Comparison of ENCODE assay signal across 17 cellular contexts in genomic region chr3:184798120-184798519, GRCh38. TPM values are rescaled to one million over a fixed set of nuclear protein-coding genes. Genes with fewer than 3 reads are reported as not detected.
DNase-seq lines count a peak whose midpoint lies in the region; FAIRE-seq and TF ChIP-seq lines count a peak whose summit lies in the region.
"Had no signal": no experiment of that assay in that cellular context is flagged by ENCODE, and none has a peak within 500 bp of the region (broad histone marks: within the 10 kb centered on the region; RNA-seq: fewer than 3 reads in every experiment).

No MANE protein-coding gene starts in this region.

- H3K9me3 ChIP-seq in HEK293 (ENCODE audit: control insufficient read depth, insufficient read depth, low read depth, low read length), result no peaks in the 10 kb centered on the region
- H3K9me3 ChIP-seq in suprapubic skin, result no peaks in the 10 kb centered on the region

- CTCF ChIA-PET in HEK293 (lab: Yijun Ruan, JAX), result interaction anchor here (0.7 kb wide), 1 partner anchor 696 kb away, joined by 3 read pairs; no protein-coding TSS in a partner anchor

- H3K9me3 Mint-ChIP-seq in mesothelial cell of epicardium, result peaks cover 6% of the 10 kb centered on the region
- H3K9me3 Mint-ChIP-seq: CD4-positive, alpha-beta memory T cell; GM23338 had no signal

- H3K4me1 Mint-ChIP-seq in mesothelial cell of epicardium, result peaks cover 35% of the 10 kb centered on the region

- H3K4me3 ChIP-seq in HEK293 (ENCODE audit: low read depth, low read length) (no peak overlapping the region), suprapubic skin (no peak overlapping the region)
- H3K4me3 ChIP-seq: GM23338, HAP-1 had no signal

- H3K27me3 ChIP-seq in suprapubic skin, result peaks cover 10% of the 10 kb centered on the region

- no peak overlapping the region for H3K27ac ChIP-seq in HEK293 (ENCODE audit: extremely low read depth, low read depth, low read length)
- H3K27ac ChIP-seq in suprapubic skin, result no peak overlapping the region

- peak; percentile 40 for FAIRE-seq in urothelium cell line (lab: Jason Lieb, UNC)
- FAIRE-seq: D721Med, G401.6, GM12892, H54 had no signal

- TF ChIP-seq POLR2A in suprapubic skin (IDR thresholded peaks at IDR 0.05), result no peak

- no peaks in the 10 kb centered on the region for H3K36me3 ChIP-seq in HEK293 (ENCODE audit: control insufficient read depth in 2 of 2, insufficient read depth in 1 of 2, low read length in 2 of 2)
- no peaks in the 10 kb centered on the region for H3K36me3 ChIP-seq in suprapubic skin
- H3K36me3 ChIP-seq: HAP-1 had no signal

- H3K27ac Mint-ChIP-seq in mesothelial cell of epicardium, result peak overlapping the region; percentile 11
- H3K27ac Mint-ChIP-seq: CD4-positive, alpha-beta memory T cell; GM23338 had no signal

- H3K4me1 ChIP-seq in HEK293 (ENCODE audit: control insufficient read depth, insufficient read depth, low read length), result no peaks in the 10 kb centered on the region
- H3K4me1 ChIP-seq in suprapubic skin, result no peaks in the 10 kb centered on the region
- H3K4me1 ChIP-seq: HAP-1 had no signal

- H3K4me3 Mint-ChIP-seq in mesothelial cell of epicardium, result no peak overlapping the region
- H3K4me3 Mint-ChIP-seq: CD4-positive, alpha-beta memory T cell; GM23338 had no signal

- DNase-seq in D341Med (ENCODE audit: low spot score), result peak; percentile 4
- no peak for DNase-seq in mesothelial cell of epicardium (ENCODE audit: low spot score in 2 of 2, unreplicated experiment in 2 of 2)
- DNase-seq in urothelium cell line (ENCODE audit: low spot score), result no peak
- DNase-seq in T-helper 1 cell, result no peak
- no peak for DNase-seq in suprapubic skin (ENCODE audit: low spot score in 2 of 2)
- DNase-seq: C1 segment of cervical spinal cord; CD4-positive, alpha-beta memory T cell; COR-L47; DMS153; DND-41 had no signal

- 83% methylated on average over 3 of the region's 3 CpGs for WGBS in suprapubic skin

- no peak for TF ChIP-seq EP300 in suprapubic skin (IDR thresholded peaks at IDR 0.05)

- TF ChIP-seq CTCF in HEK293 (tag by site-specific recombination; IDR thresholded peaks at IDR 0.05), result no peak
- TF ChIP-seq CTCF in mesothelial cell of epicardium (IDR thresholded peaks at IDR 0.05; ENCODE audit: unreplicated experiment), result no peak
- no peak for TF ChIP-seq CTCF in suprapubic skin (IDR thresholded peaks at IDR 0.05)

- no peaks in the 10 kb centered on the region for H3K36me3 Mint-ChIP-seq in mesothelial cell of epicardium

- POLR2A ChIA-PET in HEK293 (lab: Yijun Ruan, JAX), result no interaction called here

- H3K27me3 Mint-ChIP-seq in mesothelial cell of epicardium (ENCODE audit: low read depth), result no peaks in the 10 kb centered on the region

TF ChIP-seq in HEK293, 187 proteins besides CTCF, POLR2A, EP300 and RAD21:
- TF ChIP-seq ZNF37A (tag by site-specific recombination; IDR thresholded peaks at IDR 0.05), result peak; percentile 97
- no peak for TF ChIP-seq ZNF510 (tag by site-specific recombination; IDR thresholded peaks at IDR 0.05; ENCODE audit: insufficient replicate concordance)

RNA-seq across cellular contexts. Expression of gene VPS8, which starts 13.8 kb away (rescaled TPM):
- total RNA-seq in mesothelial cell of epicardium, result 67.5 to 82.4 TPM (median 73.3 TPM) in 3 replicates
- total RNA-seq in suprapubic skin, result 10 to 100 TPM; 36.1 to 93.8 (median 57.2) TPM
